In the genomic region with DNA sequence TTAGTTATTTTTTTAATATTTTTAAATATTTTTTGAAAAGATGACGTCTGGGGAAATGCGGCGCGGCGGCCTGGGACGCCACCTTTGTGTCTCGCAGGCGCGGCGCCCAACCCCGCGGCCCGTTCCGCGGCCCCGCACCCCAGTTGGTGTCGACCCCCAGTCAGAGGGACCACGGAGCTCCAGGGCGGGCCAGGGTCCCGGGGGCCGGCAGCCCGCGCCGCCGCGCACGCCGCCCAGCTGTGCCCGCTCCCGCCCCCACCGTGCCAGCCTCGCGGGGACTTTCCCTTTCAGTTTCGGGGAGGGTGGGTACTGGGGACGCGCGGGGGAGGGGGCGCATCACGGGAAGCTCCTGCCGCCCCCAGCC, we compare ENCODE assay signal across 8 cellular contexts. TPM values are rescaled to one million over a fixed set of nuclear protein-coding genes. Genes with fewer than 3 reads are reported as not detected.
A peak's percentile ranks its signal among the peaks of the same experiment; 100 is the strongest.
DNase-seq lines count a peak whose midpoint lies in the region; ATAC-seq, FAIRE-seq and TF ChIP-seq lines count a peak whose summit lies in the region.

No MANE protein-coding gene starts in this region.

- H3K36me3 ChIP-seq in ES-I3 (ENCODE audit: insufficient read depth, low read length) (peaks cover 12% of the 10 kb centered on the region), PC-9 (ENCODE audit: low read depth) (peaks cover 42% of the 10 kb centered on the region), GM12878 (ENCODE audit: control insufficient read depth in 2 of 2, insufficient read depth in 2 of 2, low read length in 1 of 2) (no peaks in the 10 kb centered on the region)

- no peak for TF ChIP-seq EP300 in GM12878 (IDR thresholded peaks at IDR 0.05; ENCODE audit: borderline replicate concordance in 1 of 2, control insufficient read depth in 1 of 2, low read depth in 2 of 2, low read length in 2 of 2)

- H3K9ac ChIP-seq in ES-I3 (ENCODE audit: low read depth, low read length): peak overlapping the region; percentile 92; the same call in 1 of the 2 replicates
- H3K9ac ChIP-seq in GM12878 (ENCODE audit: control insufficient read depth, insufficient read depth, low read length): peak overlapping the region; percentile 12; the same call in 1 of the 2 replicates

- in situ Hi-C loops in GM12878 (cut with MboI): loop anchor here (5.0 kb wide), 1 partner anchor 350 kb away; a partner anchor contains a TSS

- TF ChIP-seq CTCF in PC-9 (conservative IDR thresholded peaks at IDR 0.05): no peak
- no peak for TF ChIP-seq CTCF in GM12878 (IDR thresholded peaks at IDR 0.05 in 2 of 3, conservative IDR thresholded peaks at IDR 0.05 in 1 of 3; ENCODE audit: control insufficient read depth in 2 of 3, extremely low read depth in 1 of 3, insufficient read depth in 1 of 3, low read depth in 3 of 3, low read length in 3 of 3)

- H4K20me1 ChIP-seq in PC-9 (ENCODE audit: insufficient read depth): peaks cover 42% of the 10 kb centered on the region
- no peaks in the 10 kb centered on the region for H4K20me1 ChIP-seq in GM12878 (ENCODE audit: control insufficient read depth, insufficient read depth)

- no peaks in the 10 kb centered on the region for H3K9me2 ChIP-seq in PC-9 (ENCODE audit: insufficient read depth)

- H3K79me2 ChIP-seq in PC-9 (ENCODE audit: low read depth) (peaks cover 85% of the 10 kb centered on the region), GM12878 (ENCODE audit: control insufficient read depth, insufficient read depth, low read length) (no peaks in the 10 kb centered on the region)

- H3K27me3 ChIP-seq in PC-9 (ENCODE audit: insufficient read depth, low read depth): no peaks in the 10 kb centered on the region
- peaks cover 14 to 27% of the 10 kb centered on the region in 2 experiments for H3K27me3 ChIP-seq in GM12878 (replicated peaks in 1 of 2; ENCODE audit: control insufficient read depth in 2 of 2, insufficient read depth in 2 of 2, low read length in 1 of 2)

- 1% methylated on average over 17 of the region's 40 CpGs for WGBS in GM12878 (ENCODE audit: insufficient coverage, insufficient replicate concordance, low lambda C conversion rate, missing lambda C conversion rate)

- H3F3A ChIP-seq in PC-9 (ENCODE audit: insufficient read depth, low read depth): peaks cover 59% of the 10 kb centered on the region

- TF ChIP-seq POLR2A in GM12878 (IDR thresholded peaks at IDR 0.05; ENCODE audit: low read depth, low read length): no peak

- peaks cover 31 to 37% of the 10 kb centered on the region in 2 donors for H3K27me3 Mint-ChIP-seq in stimulated activated naive B cell treated with anti-CD40 and anti-IgM and Interleukin-4, amounts not matched to agents 10 μg/mL and 1 μg/mL and 100 μg/mL, for 72 hours

- H3K4me2 ChIP-seq in PC-9: peak overlapping the region; percentile 86
- H3K4me2 ChIP-seq in GM12878 (ENCODE audit: control insufficient read depth, insufficient read depth): peak overlapping the region; percentile 68; the same call in 1 of the 2 replicates

- CTCF ChIA-PET in PC-9 (lab: Charles Lee) (interaction anchor here (0.6 to 1.2 kb wide), 4 partner anchors 44 to 198 kb away, joined by 3 to 9 read pairs (median 4); a partner anchor contains a TSS), GM12878 (lab: Yijun Ruan, JAX) (interaction anchor here (0.6 to 4.4 kb wide), 10 partner anchors 28 to 541 kb away, joined by 3 to 37 read pairs (median 4); a partner anchor contains a TSS)

- BruUV-seq in PC-9 (replicated peaks; lab: Mats Ljungman, UMichigan) (no TSS peak), GM12878 (replicated peaks; lab: Mats Ljungman, UMichigan) (no TSS peak)

- ATAC-seq in GM12878 (peak; percentile 41), left lobe of liver (peak; percentile 29), GM18870 (IDR thresholded peaks at IDR 0.05; ENCODE audit: unreplicated experiment) (no peak)
- ATAC-seq in stimulated activated naive B cell treated with anti-CD40 and anti-IgM and Interleukin-4, amounts not matched to agents 10 μg/mL and 1 μg/mL and 100 μg/mL, for 72 hours (replicated peaks): peak; percentile 22 to 33

- peaks cover 20 to 45% of the 10 kb centered on the region in 2 donors for H3K4me1 Mint-ChIP-seq in stimulated activated naive B cell treated with anti-CD40 and anti-IgM and Interleukin-4, amounts not matched to agents 10 μg/mL and 1 μg/mL and 100 μg/mL, for 72 hours

- H3K9me3 ChIP-seq in ES-I3 (ENCODE audit: control insufficient read depth, insufficient read depth, low read length) (no peaks in the 10 kb centered on the region), PC-9 (ENCODE audit: insufficient read depth, low read depth) (no peaks in the 10 kb centered on the region), GM12878 (replicated peaks; ENCODE audit: control insufficient read depth, insufficient read depth, low read length) (no peaks in the 10 kb centered on the region)

- H3K27ac Mint-ChIP-seq in stimulated activated naive B cell treated with anti-CD40 and anti-IgM and Interleukin-4, amounts not matched to agents 10 μg/mL and 1 μg/mL and 100 μg/mL, for 72 hours: peak overlapping the region; percentile 81

- DNase-seq in PC-9 (no peak), GM12878 (ENCODE audit: low read depth, low spot score) (no peak), left lobe of liver (ENCODE audit: low spot score) (peak; percentile 70), globus pallidus (ENCODE audit: low spot score) (no peak), NCI-H1048 (lab: John Stamatoyannopoulos, UW) (no peak)
- no peak for DNase-seq in stimulated activated naive B cell treated with anti-CD40 and anti-IgM and Interleukin-4, amounts not matched to agents 10 μg/mL and 1 μg/mL and 100 μg/mL, for 72 hours

- intact Hi-C loops in PC-9 (cut with micrococcal nuclease; ENCODE audit: unreplicated experiment): no loop called here
- intact Hi-C loops in GM12878 (cut with micrococcal nuclease; ENCODE audit: unreplicated experiment): loop anchor here (5.0 kb wide), 1 partner anchor 430 kb away; no protein-coding TSS in a partner anchor

- peak overlapping the region; percentile 76 to 77 for H3K4me3 Mint-ChIP-seq in stimulated activated naive B cell treated with anti-CD40 and anti-IgM and Interleukin-4, amounts not matched to agents 10 μg/mL and 1 μg/mL and 100 μg/mL, for 72 hours

- no peak for FAIRE-seq in GM12878 (lab: Jason Lieb, UNC)

- H3K9me3 Mint-ChIP-seq in stimulated activated naive B cell treated with anti-CD40 and anti-IgM and Interleukin-4, amounts not matched to agents 10 μg/mL and 1 μg/mL and 100 μg/mL, for 72 hours: no peaks in the 10 kb centered on the region

- POLR2A ChIA-PET in PC-9 (lab: Charles Lee; ENCODE audit: unreplicated experiment): interaction anchor here (0.6 to 0.7 kb wide), 2 partner anchors 26 to 199 kb away, joined by 3 read pairs; no protein-coding TSS in a partner anchor
- POLR2A ChIA-PET in GM12878 (lab: Charles Lee): interaction anchor here (0.6 to 0.9 kb wide), 2 partner anchors 539 to 717 kb away, joined by 3 to 5 read pairs; no protein-coding TSS in a partner anchor

- H3K4me1 ChIP-seq in ES-I3 (ENCODE audit: insufficient read depth, low read length) (peaks cover 5% of the 10 kb centered on the region; the same call in 1 of the 2 replicates), PC-9 (replicated peaks; ENCODE audit: insufficient read depth) (peaks cover 26% of the 10 kb centered on the region), GM12878 (ENCODE audit: control insufficient read depth, insufficient read depth, low read length) (peaks cover 18% of the 10 kb centered on the region)

- H3K27ac ChIP-seq in PC-9 (peak overlapping the region; percentile 85), GM12878 (ENCODE audit: control insufficient read depth, insufficient read depth) (no peak overlapping the region)

- no peak overlapping the region for H2AFZ ChIP-seq in PC-9
- 0 out of 2 replicates have a peak overlapping the region, but pooled peaks have one; percentile 17 for H2AFZ ChIP-seq in GM12878 (ENCODE audit: control insufficient read depth, low read depth, low read length)

- RAD21 ChIA-PET in GM12878 (lab: Charles Lee; ENCODE audit: unreplicated experiment): interaction anchor here (0.6 to 2.9 kb wide), 16 partner anchors 198 to 587 kb away, joined by 3 to 25 read pairs (median 4); a partner anchor contains a TSS

- H3K4me3 ChIP-seq in PC-9 (peak overlapping the region; percentile 99), GM12878 (peak overlapping the region; percentile 71; the same call in 1 of the 2 replicates)

- H3K36me3 Mint-ChIP-seq in stimulated activated naive B cell treated with anti-CD40 and anti-IgM and Interleukin-4, amounts not matched to agents 10 μg/mL and 1 μg/mL and 100 μg/mL, for 72 hours: peaks cover 3 to 10% of the 10 kb centered on the region in 2 donors

- SMC1A ChIA-PET in GM12878 (lab: Charles Lee; ENCODE audit: uncharacterized antibody, unreplicated experiment): interaction anchor here (1.1 to 3.3 kb wide), 7 partner anchors 28 to 541 kb away, joined by 4 to 10 read pairs (median 5); a partner anchor contains a TSS

- no peak for TF ChIP-seq RAD21 in GM12878 (IDR thresholded peaks at IDR 0.05; ENCODE audit: insufficient read depth, low read depth, low read length)

RNA-seq across cellular contexts. Expression of a gene that starts 1.6 kb away (rescaled TPM):
- total RNA-seq in PC-9 (2021) (346 and 586 TPM in 2 replicates), GM12878 (2014; rRNA removed) (0.23 and 0.54 TPM in 2 replicates), GM12878 (2014; rRNA removed; fragmentation: Illumina TruSeq; extraction: Trizol) (0.09 and 0.28 TPM in 2 replicates), GM12878 (2021) (1.5 and 2.6 TPM in 2 replicates), left lobe of liver (82.6 TPM)
- total RNA-seq in GM12878 (2013; cell fraction: nucleolus; rRNA removed): 22.7 and 23.4 TPM in 2 replicates
- 0.70 TPM for polyA plus RNA-seq in GM12878 (2011; ENCODE audit: low read depth)
- polyA plus RNA-seq in GM12878 (2011; rRNA removed) (3.8 and 6.6 TPM in 2 replicates), GM12878 (2014; fragmentation: Illumina TruSeq; extraction: Trizol) (0.03 and 0.43 TPM in 2 replicates), GM12878 (2014; fragmentation: Nextera tagmentation; extraction: Ambion mirVana) (not detected), GM12878 (2014; rRNA removed) (0.09 and 0.17 TPM in 2 replicates), GM12878 (2016; fragmentation: Nextera tagmentation; extraction: Ambion mirVana) (1 to 10 TPM in 1 of 2 experiments, under 1 TPM in 1; 0.75 to 1.2 TPM)
- 8.8 and 8.9 TPM in 2 replicates for polyA plus RNA-seq in GM12878 (2011; cell fraction: cytosol; rRNA removed)
- 11.2 and 12.7 TPM in 2 replicates for polyA plus RNA-seq in GM12878 (2011; cell fraction: nucleus; rRNA removed)
- polyA plus RNA-seq in GM12878 (2012): 1.1 and 1.8 TPM in 2 replicates
- 4.2 and 7.6 TPM in 2 replicates for polyA minus RNA-seq in GM12878 (2011; rRNA and poly(A)+ RNA removed)
- polyA minus RNA-seq in GM12878 (2011; cell fraction: cytosol; rRNA and poly(A)+ RNA removed): 6.3 and 7.5 TPM in 2 replicates
- polyA minus RNA-seq in GM12878 (2011; cell fraction: nucleus; rRNA and poly(A)+ RNA removed): 7.9 and 12.1 TPM in 2 replicates

RNA-seq across cellular contexts. Expression of a gene that starts 32.6 kb away (rescaled TPM):
- 41.1 and 50.3 TPM in 2 replicates for total RNA-seq in PC-9 (2021)
- 89.6 and 94.0 TPM in 2 replicates for total RNA-seq in GM12878 (2013; cell fraction: nucleolus; rRNA removed)
- 14.2 and 19.8 TPM in 2 replicates for total RNA-seq in GM12878 (2014; rRNA removed)
- total RNA-seq in GM12878 (2014; rRNA removed; fragmentation: Illumina TruSeq; extraction: Trizol): 12.4 and 12.5 TPM in 2 replicates
- 15.2 and 17.4 TPM in 2 replicates for total RNA-seq in GM12878 (2021)
- polyA plus RNA-seq in GM12878 (2011; ENCODE audit: low read depth): 8.4 TPM
- polyA plus RNA-seq in GM12878 (2011; rRNA removed): 15.6 and 16.8 TPM in 2 replicates
- 19.8 and 21.4 TPM in 2 replicates for polyA plus RNA-seq in GM12878 (2011; cell fraction: cytosol; rRNA removed)
- polyA plus RNA-seq in GM12878 (2011; cell fraction: nucleus; rRNA removed): 20.7 and 33.5 TPM in 2 replicates
- polyA plus RNA-seq in GM12878 (2012): 10.4 and 12.6 TPM in 2 replicates
- 14.7 and 23.4 TPM in 2 replicates for polyA plus RNA-seq in GM12878 (2014; fragmentation: Illumina TruSeq; extraction: Trizol)
- polyA plus RNA-seq in GM12878 (2014; fragmentation: Nextera tagmentation; extraction: Ambion mirVana): 1 to 10 TPM; 2.6 to 5.4 TPM
- polyA plus RNA-seq in GM12878 (2014; rRNA removed): 25.8 and 27.5 TPM in 2 replicates
- 10 to 100 TPM; 11.7 to 17.5 TPM for polyA plus RNA-seq in GM12878 (2016; fragmentation: Nextera tagmentation; extraction: Ambion mirVana)
- polyA minus RNA-seq in GM12878 (2011; rRNA and poly(A)+ RNA removed): 8.9 and 14.1 TPM in 2 replicates
- 4.8 and 7.8 TPM in 2 replicates for polyA minus RNA-seq in GM12878 (2011; cell fraction: cytosol; rRNA and poly(A)+ RNA removed)
- polyA minus RNA-seq in GM12878 (2011; cell fraction: nucleus; rRNA and poly(A)+ RNA removed): 13.3 and 25.9 TPM in 2 replicates
- total RNA-seq in left lobe of liver: 7.6 TPM
